In the genomic region with DNA sequence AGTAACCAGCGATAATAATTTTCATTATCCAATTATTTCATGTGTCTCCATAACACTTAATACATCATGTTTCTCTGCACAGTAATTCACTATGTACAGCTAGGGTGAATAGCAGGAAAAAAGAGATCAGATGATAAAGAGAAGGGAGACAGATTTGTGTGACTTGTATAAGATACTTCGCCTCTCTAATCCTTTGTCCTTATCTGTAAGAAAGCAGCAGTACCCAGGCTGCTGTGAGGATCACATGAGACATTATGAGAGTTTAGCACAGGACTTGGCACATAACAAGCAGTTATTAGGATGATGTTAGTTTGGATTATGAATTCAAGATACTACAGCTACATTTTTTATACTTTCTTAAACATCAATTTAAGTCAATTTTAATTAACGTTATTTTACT, we compare ENCODE assay signal across 14 cellular contexts. TPM values are rescaled to one million over a fixed set of nuclear protein-coding genes. Genes with fewer than 3 reads are reported as not detected.
"Had no signal": no experiment of that assay in that cellular context is flagged by ENCODE, and none has a peak within 500 bp of the region (broad histone marks: within the 10 kb centered on the region; RNA-seq: fewer than 3 reads in every experiment).

No MANE protein-coding gene starts in this region.

- H3K27ac ChIP-seq: brain microvascular endothelial cell, ovary, suprapubic skin had no signal

- ATAC-seq: activated naive CD4-positive, alpha-beta T cell treated with anti-CD3 and anti-CD28 coated beads, Interleukin-2, amount 50 U/mL, for 72 hours had no signal

- DNase-seq: activated CD4-positive, CD25-positive, alpha-beta regulatory T cell; activated T-cell treated with anti-CD3 and anti-CD28 coated beads, Interleukin-2, amount 50 U/mL, for 1 hour; amniotic stem cell; brain microvascular endothelial cell; endodermal cell; esophagus squamous epithelium; foreskin fibroblast; ovary; stimulated activated CD4-positive, alpha-beta T cell treated with anti-CD3 and anti-CD28 coated beads, Interleukin-2, amount 100 ng/mL, for 48 hours; stimulated activated naive CD4-positive, alpha-beta T cell treated with Interleukin-2 at 50 U/mL for 16 hours; T-helper 9 cell had no signal

- H3K36me3 ChIP-seq: brain microvascular endothelial cell, esophagus squamous epithelium, ovary, suprapubic skin had no signal

- H3K9me3 Mint-ChIP-seq: activated naive CD4-positive, alpha-beta T cell treated with anti-CD3 and anti-CD28 coated beads, Interleukin-2, amount 50 U/mL, for 72 hours; endodermal cell had no signal

- H3K9me3 ChIP-seq: esophagus squamous epithelium, ovary, suprapubic skin had no signal

- H3K4me3 ChIP-seq: esophagus squamous epithelium, ovary, suprapubic skin had no signal

- H3K27ac Mint-ChIP-seq: activated naive CD4-positive, alpha-beta T cell treated with anti-CD3 and anti-CD28 coated beads, Interleukin-2, amount 50 U/mL, for 72 hours; endodermal cell had no signal

- H3K27me3 ChIP-seq: brain microvascular endothelial cell, esophagus squamous epithelium, ovary had no signal

- H3K36me3 Mint-ChIP-seq: activated naive CD4-positive, alpha-beta T cell treated with anti-CD3 and anti-CD28 coated beads, Interleukin-2, amount 50 U/mL, for 72 hours had no signal

- H3K4me3 Mint-ChIP-seq: endodermal cell had no signal

RNA-seq across cellular contexts. Expression of a gene that starts 6.3 kb away (rescaled TPM):
- total RNA-seq: activated naive CD4-positive, alpha-beta T cell treated with anti-CD3 and anti-CD28 coated beads, Interleukin-2, amount 50 U/mL, for 72 hours; endodermal cell had no signal
- polyA plus RNA-seq: neural cell had no signal
